8 cellular contexts compared by ENCODE assay signal in genomic region chr13:79405501-79405830, GRCh38. TPM values are rescaled to one million over a fixed set of nuclear protein-coding genes. Genes with fewer than 3 reads are reported as not detected.
A peak's percentile ranks its signal among the peaks of the same experiment; 100 is the strongest.
DNase-seq lines count a peak whose midpoint lies in the region; ATAC-seq and TF ChIP-seq lines count a peak whose summit lies in the region.

No MANE protein-coding gene starts in this region.

- H3K4me3 Mint-ChIP-seq in endodermal cell = no peak overlapping the region
- H3K4me3 Mint-ChIP-seq in T-helper 17 cell = no peak overlapping the region

- TF ChIP-seq CTCF in NB4 (IDR thresholded peaks at IDR 0.05; ENCODE audit: low read depth, low read length) (no peak), endodermal cell (conservative IDR thresholded peaks at IDR 0.05) (no peak), osteoblast (IDR thresholded peaks at IDR 0.05; ENCODE audit: extremely low read depth, low read depth, low read length) (no peak)

- WGBS in endodermal cell (ENCODE audit: insufficient coverage in 1 of 2, insufficient read length in 1 of 2), 2 experiments = 0% methylated on average over 3 to 19 of the region's 19 CpGs

- DNase-seq in HAP-1 (ENCODE audit: low spot score in 2 of 2) = no peak
- no peak for DNase-seq in NB4 (ENCODE audit: low read depth)
- DNase-seq in endodermal cell = no peak
- no peak for DNase-seq in osteoblast (ENCODE audit: insufficient read length, low spot score, missing footprints)
- no peak for DNase-seq in T-helper 17 cell
- DNase-seq in AG20443 (ENCODE audit: low spot score) = no peak

- peak overlapping the region; percentile 79 for H3K9ac ChIP-seq in endodermal cell (ENCODE audit: extremely low read depth, low read length, poor library complexity, severe bottlenecking)

- H3K36me3 Mint-ChIP-seq in endodermal cell (ENCODE audit: low read depth) = no peaks in the 10 kb centered on the region
- H3K36me3 Mint-ChIP-seq in T-helper 17 cell (ENCODE audit: low read depth) = peaks cover 6% of the 10 kb centered on the region

- TF ChIP-seq POLR2A in NB4 (IDR thresholded peaks at IDR 0.05; ENCODE audit: extremely low read depth, insufficient read length) = no peak

- ATAC-seq in GM18511 (IDR thresholded peaks at IDR 0.05; ENCODE audit: unreplicated experiment) = peak; percentile 49
- ATAC-seq in GM19324 (IDR thresholded peaks at IDR 0.05; ENCODE audit: low FRiP score, unreplicated experiment) = no peak
- no peak for ATAC-seq in T-helper 17 cell

- H3K27ac Mint-ChIP-seq in endodermal cell (no peak overlapping the region), T-helper 17 cell (no peak overlapping the region)

- H4K20me1 ChIP-seq in osteoblast (ENCODE audit: insufficient read depth, low read length) = peaks cover 33% of the 10 kb centered on the region

- peaks cover 35% of the 10 kb centered on the region for H3K4me1 ChIP-seq in HAP-1
- peaks cover 3% of the 10 kb centered on the region for H3K4me1 ChIP-seq in endodermal cell (ENCODE audit: control insufficient read depth, insufficient read depth, low read length)
- H3K4me1 ChIP-seq in osteoblast (ENCODE audit: insufficient read depth, low read length) = peaks cover 37% of the 10 kb centered on the region

- H3K36me3 ChIP-seq in HAP-1 (replicated peaks) (0 out of 2 replicates have a peak, but pooled peaks cover 3% of the 10 kb centered on the region), endodermal cell (ENCODE audit: control insufficient read depth, insufficient read depth, low read length) (no peaks in the 10 kb centered on the region), osteoblast (ENCODE audit: insufficient read depth, low read length) (peaks cover 4% of the 10 kb centered on the region)

- H2AFZ ChIP-seq in osteoblast (ENCODE audit: low read length) = peak overlapping the region; percentile 93

- H3K4me2 ChIP-seq in osteoblast (ENCODE audit: insufficient read depth, low read length) = peak overlapping the region; percentile 95

- H3K4me1 Mint-ChIP-seq in endodermal cell (peaks cover 31% of the 10 kb centered on the region), T-helper 17 cell (peaks cover 45% of the 10 kb centered on the region)

- H3K27me3 Mint-ChIP-seq in endodermal cell (ENCODE audit: insufficient read depth) (no peaks in the 10 kb centered on the region), T-helper 17 cell (no peaks in the 10 kb centered on the region)

- H3K9me3 ChIP-seq in HAP-1 (no peaks in the 10 kb centered on the region), endodermal cell (ENCODE audit: control insufficient read depth, low read length) (no peaks in the 10 kb centered on the region), osteoblast (ENCODE audit: low read depth, low read length) (no peaks in the 10 kb centered on the region), T-helper 17 cell (ENCODE audit: control insufficient read depth, low read length, poor library complexity, severe bottlenecking) (no peaks in the 10 kb centered on the region)

- H3K27ac ChIP-seq in endodermal cell (ENCODE audit: low read depth, low read length) = peak overlapping the region; percentile 97
- peak overlapping the region; percentile 92 for H3K27ac ChIP-seq in osteoblast (ENCODE audit: low read depth, low read length)

- H3K9me3 Mint-ChIP-seq in endodermal cell = no peaks in the 10 kb centered on the region

- in situ Hi-C loops in HAP-1 (cut with MboI; ENCODE audit: low sequenced_read_pairs) = no loop called here

- H3K4me3 ChIP-seq in HAP-1 (peak overlapping the region; percentile 82), NB4 (ENCODE audit: low read depth, low read length) (peak overlapping the region; percentile 83), endodermal cell (ENCODE audit: low read length) (peak overlapping the region; percentile 93), osteoblast (ENCODE audit: insufficient read depth, low read length) (peak overlapping the region; percentile 80)

- H3K27me3 ChIP-seq in HAP-1 (ENCODE audit: low read depth) (no peaks in the 10 kb centered on the region), endodermal cell (ENCODE audit: control insufficient read depth, insufficient read depth, low read length, poor library complexity, severe bottlenecking) (no peaks in the 10 kb centered on the region), osteoblast (ENCODE audit: insufficient read depth, low read length) (no peaks in the 10 kb centered on the region)

- H3K79me2 ChIP-seq in osteoblast (ENCODE audit: insufficient read depth, low read length) = peaks cover 69% of the 10 kb centered on the region

RNA-seq across cellular contexts. Expression of gene RBM26, which starts 0.6 kb away (rescaled TPM):
- total RNA-seq in endodermal cell (10 to 100 TPM; 65.0 to 81.7 TPM), osteoblast (32.7 and 35.5 TPM in 2 replicates), T-helper 17 cell (10 to 100 TPM; 61.8 to 64.6 TPM)
- 61.2 TPM for polyA plus RNA-seq in endodermal cell (2013, experiment 1 of 2)
- polyA plus RNA-seq in endodermal cell (2013, experiment 2 of 2) = 59.5 TPM
